8 cellular contexts compared by ENCODE assay signal in genomic region chr20:17679786-17680127, GRCh38. TPM values are rescaled to one million over a fixed set of nuclear protein-coding genes. Genes with fewer than 3 reads are reported as not detected.
A peak's percentile ranks its signal among the peaks of the same experiment; 100 is the strongest.
DNase-seq lines count a peak whose midpoint lies in the region; ATAC-seq and TF ChIP-seq lines count a peak whose summit lies in the region.

No MANE protein-coding gene starts in this region.

- H3K79me1 ChIP-seq in mesenchymal stem cell (replicated peaks; ENCODE audit: low read length, poor library complexity, severe bottlenecking) = no peaks in the 10 kb centered on the region

- no peaks in the 10 kb centered on the region for H3K27me3 ChIP-seq in cardiac muscle cell
- H3K27me3 ChIP-seq in body of pancreas = no peaks in the 10 kb centered on the region
- H3K27me3 ChIP-seq in mesenchymal stem cell (ENCODE audit: control insufficient read depth in 1 of 2, insufficient read depth in 1 of 2, low read length in 2 of 2) = peaks cover 9 to 16% of the 10 kb centered on the region in 2 experiments
- H3K27me3 ChIP-seq in upper lobe of left lung = no peaks in the 10 kb centered on the region

- H3K23ac ChIP-seq in mesenchymal stem cell (ENCODE audit: low read length in 2 of 2) = no peak overlapping the region

- no peaks in the 10 kb centered on the region for H3K36me3 ChIP-seq in cardiac muscle cell
- peaks cover 0 to 8% of the 10 kb centered on the region in 2 donors for H3K36me3 ChIP-seq in body of pancreas (replicated peaks in 1 of 2; ENCODE audit: insufficient read depth in 1 of 2, low read depth in 2 of 2)
- H3K36me3 ChIP-seq in mesenchymal stem cell (ENCODE audit: control insufficient read depth in 1 of 2, insufficient read depth in 2 of 2, low read depth in 1 of 2, low read length in 2 of 2) = peaks cover 24 to 47% of the 10 kb centered on the region in 2 experiments
- peaks cover 0 to 34% (median 2%) of the 10 kb centered on the region in 4 donors for H3K36me3 ChIP-seq in upper lobe of left lung

- H2BK15ac ChIP-seq in mesenchymal stem cell (ENCODE audit: low read depth, poor library complexity, severe bottlenecking) = no peak overlapping the region

- H3K4me1 ChIP-seq in cardiac muscle cell (ENCODE audit: low read depth) (peaks cover 9% of the 10 kb centered on the region), body of pancreas (peaks cover 78% of the 10 kb centered on the region), mesenchymal stem cell (ENCODE audit: control insufficient read depth, insufficient read depth, low read depth, low read length) (peaks cover 19% of the 10 kb centered on the region), upper lobe of left lung (peaks cover 39 to 63% (median 47%) of the 10 kb centered on the region in 4 donors)

- H3K18ac ChIP-seq in mesenchymal stem cell (ENCODE audit: low read depth in 1 of 2, low read length in 2 of 2) = no peak overlapping the region

- no peak overlapping the region for H2BK120ac ChIP-seq in mesenchymal stem cell (ENCODE audit: low read depth, low read length)

- no peak overlapping the region for H3K14ac ChIP-seq in mesenchymal stem cell (ENCODE audit: low read length in 2 of 2)

- peak overlapping the region; percentile 83 for H3K4me2 ChIP-seq in mesenchymal stem cell (ENCODE audit: low read length, poor library complexity, severe bottlenecking)

- no peak overlapping the region for H4K91ac ChIP-seq in mesenchymal stem cell (ENCODE audit: low read length)

- TF ChIP-seq CTCF in cardiac muscle cell (IDR thresholded peaks at IDR 0.05; ENCODE audit: low read depth, low read length) (no peak), body of pancreas (IDR thresholded peaks at IDR 0.05) (no peak), upper lobe of left lung (IDR thresholded peaks at IDR 0.05) (no peak)

- no peak for ATAC-seq in Right ventricle myocardium inferior
- ATAC-seq in body of pancreas = no peak
- ATAC-seq in upper lobe of left lung (ENCODE audit: low FRiP score in 2 of 2) = no peak
- ATAC-seq in HG03159 (IDR thresholded peaks at IDR 0.05; ENCODE audit: unreplicated experiment) = no peak
- ATAC-seq in GM19463 (IDR thresholded peaks at IDR 0.05; ENCODE audit: unreplicated experiment) = no peak

- H3K4me3 ChIP-seq in cardiac muscle cell = no peak overlapping the region
- peak overlapping the region in 1 of 2 donors; percentile 74 for H3K4me3 ChIP-seq in body of pancreas
- H3K4me3 ChIP-seq in mesenchymal stem cell (ENCODE audit: insufficient read depth in 1 of 2, low read depth in 1 of 2, low read length in 2 of 2) = peak overlapping the region in 1 of 2 experiments; percentile 90
- H3K4me3 ChIP-seq in upper lobe of left lung = peak overlapping the region in 2 of 4 donors; percentile 69 to 92

- no peak for TF ChIP-seq EP300 in upper lobe of left lung (IDR thresholded peaks at IDR 0.05)

- H2BK12ac ChIP-seq in mesenchymal stem cell (ENCODE audit: low read length in 2 of 2) = no peak overlapping the region

- 4 to 17% methylated on average over 4 of the region's 4 CpGs for WGBS in body of pancreas, 2 donors
- 11% methylated on average over 4 of the region's 4 CpGs for WGBS in mesenchymal stem cell
- WGBS in upper lobe of left lung, 2 donors = 37 to 50% methylated on average over 4 of the region's 4 CpGs

- H3K9me3 ChIP-seq in cardiac muscle cell (ENCODE audit: low read depth) (no peaks in the 10 kb centered on the region), body of pancreas (no peaks in the 10 kb centered on the region), mesenchymal stem cell (ENCODE audit: control insufficient read depth, low read length) (no peaks in the 10 kb centered on the region), upper lobe of left lung (no peaks in the 10 kb centered on the region)

- no peak overlapping the region for H4K8ac ChIP-seq in mesenchymal stem cell (ENCODE audit: low read length)

- DNase-seq in cardiac muscle cell (ENCODE audit: low read depth in 1 of 2, low spot score in 1 of 2) (peak; percentile 28 to 33), Right ventricle myocardium inferior (ENCODE audit: missing footprints) (no peak), body of pancreas (no peak), mesenchymal stem cell (no peak), upper lobe of left lung (no peak), GM19240 (ENCODE audit: insufficient read length, low spot score) (no peak)

- intact Hi-C loops in Right ventricle myocardium inferior (cut with DNase I) (loop anchor here (1.0 to 10.0 kb wide), 5 partner anchors 73 to 315 kb away; no protein-coding TSS in a partner anchor), body of pancreas (cut with DNase I) (no loop called here)

- H3K27ac ChIP-seq in cardiac muscle cell (peak overlapping the region; percentile 79), body of pancreas (peak overlapping the region; percentile 89 to 99 (median 98)), mesenchymal stem cell (ENCODE audit: low read length, poor library complexity, severe bottlenecking) (peak overlapping the region; percentile 53), upper lobe of left lung (peak overlapping the region; percentile 95 to 99 (median 96))

- no peak for TF ChIP-seq POLR2A in body of pancreas (IDR thresholded peaks at IDR 0.05)
- TF ChIP-seq POLR2A in upper lobe of left lung (IDR thresholded peaks at IDR 0.05) = no peak

- no peak overlapping the region for H2BK5ac ChIP-seq in mesenchymal stem cell (ENCODE audit: low read depth, low read length, poor library complexity, severe bottlenecking)

- peak overlapping the region; percentile 58 for H2AK5ac ChIP-seq in mesenchymal stem cell (ENCODE audit: low read length, severe bottlenecking)

- no peak overlapping the region for H2AFZ ChIP-seq in mesenchymal stem cell (ENCODE audit: low read depth, low read length)

- H3K9ac ChIP-seq in mesenchymal stem cell (ENCODE audit: low read length) = peak overlapping the region; percentile 98

- H3K4ac ChIP-seq in mesenchymal stem cell (ENCODE audit: low read depth in 1 of 2, low read length in 2 of 2) = no peak overlapping the region

RNA-seq across cellular contexts. Expression of gene RRBP1, which starts 2.3 kb away (rescaled TPM):
- total RNA-seq in cardiac muscle cell (61.1 and 77.5 TPM in 2 replicates), Right ventricle myocardium inferior (38.5 TPM), body of pancreas (100 to 1,000 TPM; 313 to 511 TPM), upper lobe of left lung (100 to 1,000 TPM; 143 to 256 (median 172) TPM)
- polyA plus RNA-seq in cardiac muscle cell = 50.4 and 50.7 TPM in 2 replicates
- 209 TPM for polyA plus RNA-seq in mesenchymal stem cell (2013, experiment 1 of 2)
- 195 TPM for polyA plus RNA-seq in mesenchymal stem cell (2013, experiment 2 of 2)

RNA-seq across cellular contexts. Expression of gene BANF2, which starts 20.0 kb away (rescaled TPM):
- total RNA-seq in cardiac muscle cell (not detected in 2 replicates), Right ventricle myocardium inferior (not detected), body of pancreas (1 to 10 TPM in 1 of 2 donors, not detected in 1; 4.0 TPM), upper lobe of left lung (not detected)
- polyA plus RNA-seq in cardiac muscle cell = not detected in 2 replicates
- polyA plus RNA-seq in mesenchymal stem cell (2013, experiment 1 of 2) = not detected
- not detected for polyA plus RNA-seq in mesenchymal stem cell (2013, experiment 2 of 2)

Comparison
In these comparisons a context has a peak if more than half of its experiments do, and no peak if none do; other contexts are left out.
1. DNase-seq: peak in cardiac muscle cell (2 of 2); none in Right ventricle myocardium inferior (single experiment), body of pancreas (0 of 4), mesenchymal stem cell (single experiment), upper lobe of left lung (0 of 2) and GM19240 (single experiment).
2. Peak in every context shown above with its lines, with median percentiles within 50 percentile points of each other: H3K27ac ChIP-seq.